In genomic region chr7:150823010-150823409, GRCh38 we compare ENCODE assay signal across 22 cellular contexts. TPM values are rescaled to one million over a fixed set of nuclear protein-coding genes. Genes with fewer than 3 reads are reported as not detected.
"Had no signal": no experiment of that assay in that cellular context is flagged by ENCODE, and none has a peak within 500 bp of the region (broad histone marks: within the 10 kb centered on the region; RNA-seq: fewer than 3 reads in every experiment).

No MANE protein-coding gene starts in this region.

- H3K4me3 ChIP-seq: gastroesophageal sphincter, hepatocyte, stomach, thoracic aorta, transverse colon had no signal

- H3K4me2 ChIP-seq: hepatocyte had no signal

- ATAC-seq: esophagus mucosa; gastroesophageal sphincter; naive thymus-derived CD4-positive, alpha-beta T cell had no signal

- H3K4me1 ChIP-seq: gastroesophageal sphincter had no signal

- H3K36me3 ChIP-seq: gastroesophageal sphincter, neutrophil, stomach, thoracic aorta, transverse colon had no signal

- DNase-seq: effector memory CD4-positive, alpha-beta T cell; glutamatergic neuron; kidney; left cardiac atrium; naive thymus-derived CD4-positive, alpha-beta T cell; nephron progenitor cell; posterior cingulate gyrus; small intestine; stimulated activated CD4-positive, alpha-beta T cell treated with anti-CD3 and anti-CD28 coated beads, Interleukin-12 subunit alpha, Interleukin-12 subunit beta, amount 100 ng/mL, for 4 hours; stimulated activated naive CD4-positive, alpha-beta T cell; stomach; substantia nigra; transverse colon had no signal

- H3K27ac ChIP-seq: gastroesophageal sphincter, hepatocyte, neutrophil, stomach, thoracic aorta, transverse colon had no signal

- H3K79me2 ChIP-seq: hepatocyte had no signal

- H3K27me3 ChIP-seq: gastroesophageal sphincter, hepatocyte, stomach, transverse colon had no signal

- H2AFZ ChIP-seq: hepatocyte had no signal

- H3K9me3 ChIP-seq: neutrophil, stomach, thoracic aorta, transverse colon had no signal

RNA-seq across cellular contexts. Expression of gene TMEM176A, which starts 22.4 kb away (rescaled TPM):
- total RNA-seq: lung microvascular endothelial cell, osteoblast, pulmonary artery endothelial cell had no signal

RNA-seq across cellular contexts. Expression of gene TMEM176B, which starts 22.8 kb away (rescaled TPM):
- total RNA-seq: lung microvascular endothelial cell, pulmonary artery endothelial cell had no signal

RNA-seq across cellular contexts. Expression of gene AOC1, which starts 29.3 kb away (rescaled TPM):
- total RNA-seq: lung microvascular endothelial cell, osteoblast, pulmonary artery endothelial cell, thoracic aorta had no signal
- polyA plus RNA-seq: naive thymus-derived CD4-positive, alpha-beta T cell; urinary bladder had no signal
